Comparison of ENCODE assay signal across 8 cellular contexts in genomic region chr10:58336242-58336641, GRCh38. TPM values are rescaled to one million over a fixed set of nuclear protein-coding genes. Genes with fewer than 3 reads are reported as not detected.
DNase-seq lines count a peak whose midpoint lies in the region; ATAC-seq and TF ChIP-seq lines count a peak whose summit lies in the region.

No MANE protein-coding gene starts in this region.

- H3K27me3 ChIP-seq in DND-41 (ENCODE audit: insufficient read depth, low read length, poor library complexity), result no peaks in the 10 kb centered on the region
- H3K27me3 ChIP-seq in OCI-LY3 (ENCODE audit: low read depth, low read length), result no peaks in the 10 kb centered on the region
- no peaks in the 10 kb centered on the region for H3K27me3 ChIP-seq in sigmoid colon

- H3K9me3 Mint-ChIP-seq in endothelial cell (ENCODE audit: unreplicated experiment), result no peaks in the 10 kb centered on the region
- H3K9me3 Mint-ChIP-seq in osteocyte (ENCODE audit: unreplicated experiment), result no peaks in the 10 kb centered on the region

- ATAC-seq in DND-41 (ENCODE audit: insufficient read depth, low read depth), result no peak
- no peak for ATAC-seq in HG02623 (IDR thresholded peaks at IDR 0.05; ENCODE audit: unreplicated experiment)

- H4K20me1 ChIP-seq in DND-41 (ENCODE audit: insufficient read depth, low read length) (peaks cover 14% of the 10 kb centered on the region; the same call in 1 of the 2 replicates), OCI-LY3 (ENCODE audit: insufficient read depth, low read length) (no peaks in the 10 kb centered on the region)

- H3K4me2 ChIP-seq in DND-41 (ENCODE audit: insufficient read depth, low read length) (peak overlapping the region; percentile 87), OCI-LY3 (ENCODE audit: low read length) (peak overlapping the region; percentile 93)

- H3K27me3 Mint-ChIP-seq in endothelial cell (ENCODE audit: unreplicated experiment), result peaks cover 2% of the 10 kb centered on the region
- H3K27me3 Mint-ChIP-seq in osteocyte (ENCODE audit: unreplicated experiment), result peaks cover 15% of the 10 kb centered on the region

- H3K9ac ChIP-seq in DND-41 (ENCODE audit: low read depth, low read length) (peak overlapping the region; percentile 94), OCI-LY3 (ENCODE audit: low read length) (no peak overlapping the region; the same call in 1 of the 2 replicates)

- TF ChIP-seq CTCF in DND-41 (IDR thresholded peaks at IDR 0.05; ENCODE audit: borderline replicate concordance, extremely low read depth, low read length, poor library complexity, severe bottlenecking) (no peak), OCI-LY3 (IDR thresholded peaks at IDR 0.05; ENCODE audit: low read depth, low read length) (no peak), endothelial cell (IDR thresholded peaks at IDR 0.05; ENCODE audit: unreplicated experiment) (no peak), osteocyte (IDR thresholded peaks at IDR 0.05) (no peak), sigmoid colon (IDR thresholded peaks at IDR 0.05) (no peak)

- H3K27ac ChIP-seq in DND-41 (ENCODE audit: low read length) (no peak overlapping the region), OCI-LY3 (ENCODE audit: low read length) (no peak overlapping the region), sigmoid colon (peak overlapping the region in 1 of 4 donors; percentile 86)

- no peak for TF ChIP-seq POLR2A in sigmoid colon (IDR thresholded peaks at IDR 0.05)

- H3K36me3 ChIP-seq in DND-41 (ENCODE audit: insufficient read depth, low read length) (peaks cover 5% of the 10 kb centered on the region; the same call in 1 of the 2 replicates), OCI-LY3 (replicated peaks; ENCODE audit: low read depth, low read length) (no peaks in the 10 kb centered on the region), sigmoid colon (no peaks in the 10 kb centered on the region)

- H2AFZ ChIP-seq in DND-41 (ENCODE audit: low read depth, low read length) (no peak overlapping the region), OCI-LY3 (ENCODE audit: low read depth, low read length) (no peak overlapping the region)

- WGBS in sigmoid colon, 2 donors, result 79 to 92% methylated on average over 4 of the region's 4 CpGs

- H3K4me3 ChIP-seq in DND-41 (ENCODE audit: low read depth in 1 of 2, low read length in 2 of 2) (peak overlapping the region in 1 of 2 experiments; percentile 89; a peak in 3 of 4 replicates), OCI-LY3 (ENCODE audit: low read length) (peak overlapping the region; percentile 99), sigmoid colon (peak overlapping the region in 1 of 4 donors; percentile 98)

- peaks cover 31% of the 10 kb centered on the region for H3K4me1 ChIP-seq in DND-41 (ENCODE audit: insufficient read depth, low read length)
- H3K4me1 ChIP-seq in OCI-LY3 (ENCODE audit: low read length), result peaks cover 8% of the 10 kb centered on the region
- peaks cover 0 to 33% (median 15%) of the 10 kb centered on the region in 4 donors for H3K4me1 ChIP-seq in sigmoid colon

- no peak for TF ChIP-seq EP300 in sigmoid colon (IDR thresholded peaks at IDR 0.05)

- peaks cover 18% of the 10 kb centered on the region for H3K4me1 Mint-ChIP-seq in endothelial cell (ENCODE audit: unreplicated experiment)
- peaks cover 24% of the 10 kb centered on the region for H3K4me1 Mint-ChIP-seq in osteocyte (ENCODE audit: unreplicated experiment)

- H3K27ac Mint-ChIP-seq in endothelial cell (ENCODE audit: unreplicated experiment) (no peak overlapping the region), osteocyte (ENCODE audit: unreplicated experiment) (no peak overlapping the region)

- intact Hi-C loops in sigmoid colon (cut with DNase I), result no loop called here

- H3K4me3 Mint-ChIP-seq in endothelial cell (ENCODE audit: unreplicated experiment) (peak overlapping the region; percentile 98), osteocyte (ENCODE audit: unreplicated experiment) (peak overlapping the region; percentile 93)

- H3K79me2 ChIP-seq in DND-41 (ENCODE audit: insufficient read depth, low read length), result peaks cover 60% of the 10 kb centered on the region
- peaks cover 24% of the 10 kb centered on the region for H3K79me2 ChIP-seq in OCI-LY3 (ENCODE audit: low read length)

- H3K36me3 Mint-ChIP-seq in endothelial cell (ENCODE audit: low read depth, unreplicated experiment) (peaks cover 6% of the 10 kb centered on the region), osteocyte (ENCODE audit: unreplicated experiment) (peaks cover 3% of the 10 kb centered on the region)

- no peak for DNase-seq in DND-41
- DNase-seq in endothelial cell (ENCODE audit: low spot score), result no peak
- DNase-seq in osteocyte (ENCODE audit: extremely low spot score, unreplicated experiment), result no peak
- DNase-seq in NCI-H1930 (lab: John Stamatoyannopoulos, UW), result no peak
- no peak for DNase-seq in DMS79 (lab: John Stamatoyannopoulos, UW)
- no peak for DNase-seq in sigmoid colon

- no peaks in the 10 kb centered on the region for H3K9me3 ChIP-seq in DND-41 (ENCODE audit: insufficient read depth, low read length, severe bottlenecking)
- H3K9me3 ChIP-seq in OCI-LY3 (ENCODE audit: insufficient read depth, low read length), result no peaks in the 10 kb centered on the region
- no peaks in the 10 kb centered on the region for H3K9me3 ChIP-seq in sigmoid colon

RNA-seq across cellular contexts. Expression of gene UBE2D1, which starts 1.4 kb away (rescaled TPM):
- total RNA-seq in endothelial cell (ENCODE audit: unreplicated experiment) (22.2 TPM), osteocyte (16.4 and 18.3 TPM in 2 replicates), sigmoid colon (10 to 100 TPM; 17.6 to 21.9 (median 20.3) TPM)
- 10 to 100 TPM; 11.5 to 21.0 (median 19.2) TPM for polyA plus RNA-seq in sigmoid colon

RNA-seq across cellular contexts. Expression of gene TFAM, which starts 49.0 kb away (rescaled TPM):
- total RNA-seq in endothelial cell (ENCODE audit: unreplicated experiment), result 39.4 TPM
- total RNA-seq in osteocyte, result 19.6 and 22.3 TPM in 2 replicates
- 10 to 100 TPM; 10.8 to 27.1 (median 20.1) TPM for total RNA-seq in sigmoid colon
- 10 to 100 TPM; 14.4 to 24.3 (median 22.2) TPM for polyA plus RNA-seq in sigmoid colon
